ENCODE assay signal across 8 cellular contexts in genomic region chr3:187744169-187745151, GRCh38. TPM values are rescaled to one million over a fixed set of nuclear protein-coding genes. Genes with fewer than 3 reads are reported as not detected.
DNase-seq lines count a peak whose midpoint lies in the region; ATAC-seq and TF ChIP-seq lines count a peak whose summit lies in the region.

No MANE protein-coding gene starts in this region.

- H3K4me1 Mint-ChIP-seq in CD4-positive, alpha-beta T cell (ENCODE audit: low read depth): peaks cover 84% of the 10 kb centered on the region

- H3K9me3 Mint-ChIP-seq in CD4-positive, alpha-beta T cell: no peaks in the 10 kb centered on the region

- peak in 8 of 10 experiments; percentile 32 to 60 (median 58) for DNase-seq in CD4-positive, alpha-beta T cell
- DNase-seq in LoVo (ENCODE audit: low spot score) (peak; percentile 16), WERI-Rb-1 (peak; percentile 34), cerebellum (ENCODE audit: low spot score) (peak; percentile 58), kidney glomerular epithelial cell (lab: John Stamatoyannopoulos, UW) (peak; percentile 61)
- DNase-seq in stimulated activated CD4-positive, alpha-beta T cell treated with anti-CD3 and anti-CD28 coated beads, Interleukin-12 subunit alpha, Interleukin-12 subunit beta, amount 100 ng/mL, for 48 hours (ENCODE audit: low read depth in 2 of 3, low spot score in 1 of 3): peak in 2 of 3 donors; percentile 34 to 35

- intact Hi-C loops in CD4-positive, alpha-beta T cell (cut with DNase I, micrococcal nuclease): loop anchor here (2.0 to 10.0 kb wide), 10 partner anchors 173 to 1583 kb away; no protein-coding TSS in a partner anchor

- peak overlapping the region; percentile 95 for H3K27ac ChIP-seq in CD4-positive, alpha-beta T cell (ENCODE audit: low read depth, low read length)
- peak overlapping the region; percentile 26; the same call in 1 of the 2 replicates for H3K27ac ChIP-seq in WERI-Rb-1

- H3K27me3 ChIP-seq in CD4-positive, alpha-beta T cell (ENCODE audit: control insufficient read depth, insufficient read depth, low read length): no peaks in the 10 kb centered on the region
- H3K27me3 ChIP-seq in WERI-Rb-1 (ENCODE audit: insufficient read depth, low read depth, severe bottlenecking): peaks cover 23% of the 10 kb centered on the region

- H3K4me3 ChIP-seq in WERI-Rb-1 (ENCODE audit: low read depth, low read length): peak overlapping the region; percentile 42

- no peaks in the 10 kb centered on the region for H3K27me3 Mint-ChIP-seq in CD4-positive, alpha-beta T cell

- POLR2A ChIA-PET in CD4-positive, alpha-beta T cell (lab: Charles Lee): interaction anchor here (0.6 to 3.2 kb wide), 29 partner anchors 8 to 1914 kb away, joined by 3 to 28 read pairs (median 4); partner anchors contain the start of genes DNAJB11, EIF4A2, LPP and TRA2B

- H3K36me3 Mint-ChIP-seq in CD4-positive, alpha-beta T cell (ENCODE audit: low read depth): peaks cover 34% of the 10 kb centered on the region

- no peaks in the 10 kb centered on the region for H3K9me3 ChIP-seq in CD4-positive, alpha-beta T cell (ENCODE audit: control insufficient read depth, low read length)
- no peaks in the 10 kb centered on the region for H3K9me3 ChIP-seq in WERI-Rb-1 (ENCODE audit: severe bottlenecking)

- peak overlapping the region; percentile 100 for H3K4me3 Mint-ChIP-seq in CD4-positive, alpha-beta T cell

- CTCF ChIA-PET in CD4-positive, alpha-beta T cell (lab: Charles Lee): interaction anchor here (1.1 kb wide), 1 partner anchor 231 kb away, joined by 3 read pairs; no protein-coding TSS in a partner anchor

- H3K36me3 ChIP-seq in WERI-Rb-1: no peaks in the 10 kb centered on the region

- no peak for TF ChIP-seq CTCF in CD4-positive, alpha-beta T cell (IDR thresholded peaks at IDR 0.05)
- TF ChIP-seq CTCF in WERI-Rb-1 (IDR thresholded peaks at IDR 0.05; ENCODE audit: low read depth, low read length): no peak

- ATAC-seq in CD4-positive, alpha-beta T cell (ENCODE audit: poor library complexity): no peak
- ATAC-seq in GM19452 (IDR thresholded peaks at IDR 0.05; ENCODE audit: unreplicated experiment) (no peak), GM21515 (IDR thresholded peaks at IDR 0.05; ENCODE audit: unreplicated experiment) (no peak)

- H3K27ac Mint-ChIP-seq in CD4-positive, alpha-beta T cell: peak overlapping the region; percentile 99

RNA-seq across cellular contexts. Expression of gene BCL6, which starts 0.8 kb away (rescaled TPM):
- 10 to 100 TPM; 76.6 to 79.6 TPM for total RNA-seq in CD4-positive, alpha-beta T cell
- total RNA-seq in cerebellum: 6.6 TPM

RNA-seq across cellular contexts. Expression of gene RTP2, which starts 42.1 kb away (rescaled TPM):
- total RNA-seq in CD4-positive, alpha-beta T cell: not detected
- not detected for total RNA-seq in cerebellum

Comparison
In these comparisons a context has a peak if more than half of its experiments do, and no peak if none do; other contexts are left out.
1. RNA of gene BCL6, which starts 0.8 kb away (total RNA-seq): 76.6 to 79.6 TPM in CD4-positive, alpha-beta T cell; 6.6 TPM in cerebellum (single experiment); every median in the first group is over 10 times any median in the second.
2. Peak in every context shown above with its lines, with median percentiles within 50 percentile points of each other: DNase-seq.